Comparison of ENCODE assay signal across 9 cellular contexts in genomic region chr3:186362409-186362757, GRCh38. TPM values are rescaled to one million over a fixed set of nuclear protein-coding genes. Genes with fewer than 3 reads are reported as not detected.
DNase-seq lines count a peak whose midpoint lies in the region; ATAC-seq and TF ChIP-seq lines count a peak whose summit lies in the region.
"Had no signal": no experiment of that assay in that cellular context is flagged by ENCODE, and none has a peak within 500 bp of the region (broad histone marks: within the 10 kb centered on the region; RNA-seq: fewer than 3 reads in every experiment).

No MANE protein-coding gene starts in this region.

- no peaks in the 10 kb centered on the region for H3K9me2 ChIP-seq in Loucy (replicated peaks; ENCODE audit: low read depth, low read length)

- no peaks in the 10 kb centered on the region for H3K9me3 Mint-ChIP-seq in nephron

- TF ChIP-seq CTCF in BE2C (IDR thresholded peaks at IDR 0.05; ENCODE audit: low read depth, low read length), result no peak
- TF ChIP-seq CTCF in Loucy (conservative IDR thresholded peaks at IDR 0.05; ENCODE audit: low read length), result no peak
- TF ChIP-seq CTCF in nephron (IDR thresholded peaks at IDR 0.05; ENCODE audit: unreplicated experiment in 3 of 3), result no peak

- H3K27me3 Mint-ChIP-seq in nephron (ENCODE audit: low read depth), result peaks cover 96% of the 10 kb centered on the region

- no peak overlapping the region for H3K9ac ChIP-seq in Loucy (ENCODE audit: low read depth, low read length, poor library complexity, severe bottlenecking)

- H3F3A ChIP-seq in Loucy (ENCODE audit: low read depth), result no peaks in the 10 kb centered on the region

- H3K4me3 ChIP-seq in BE2C (ENCODE audit: low read depth, low read length) (peak overlapping the region; percentile 61), Loucy (ENCODE audit: low read length, poor library complexity, severe bottlenecking) (peak overlapping the region; percentile 69)
- H3K4me3 ChIP-seq in effector memory CD4-positive, alpha-beta T cell (ENCODE audit: insufficient read depth, low read depth, low read length, poor library complexity, severe bottlenecking), result peak overlapping the region; percentile 22
- H3K4me3 ChIP-seq: PC-9 had no signal

- H3K4me3 Mint-ChIP-seq in nephron, result peak overlapping the region; percentile 65 to 72 (median 67)

- H3K4me1 Mint-ChIP-seq in nephron, result peaks cover 8% of the 10 kb centered on the region

- no peaks in the 10 kb centered on the region for H3K79me2 ChIP-seq in Loucy (ENCODE audit: insufficient read depth, low read length)

- H3K27ac ChIP-seq in effector memory CD4-positive, alpha-beta T cell (ENCODE audit: insufficient read depth, low read length, poor library complexity, severe bottlenecking), result no peak overlapping the region
- H3K27ac ChIP-seq: PC-9 had no signal

- H3K27me3 ChIP-seq in BE2C (peaks cover 21% of the 10 kb centered on the region), Loucy (ENCODE audit: insufficient read depth, low read length, poor library complexity, severe bottlenecking) (peaks cover 33% of the 10 kb centered on the region)
- H3K27me3 ChIP-seq in effector memory CD4-positive, alpha-beta T cell (replicated peaks; ENCODE audit: control insufficient read depth, insufficient read depth, low read length, poor library complexity, severe bottlenecking), result peaks cover 11% of the 10 kb centered on the region

- H2AFZ ChIP-seq in Loucy (ENCODE audit: low read length), result peak overlapping the region; percentile 85
- H2AFZ ChIP-seq: PC-9 had no signal

- H3K9me3 ChIP-seq in BE2C, result no peaks in the 10 kb centered on the region
- H3K9me3 ChIP-seq in Loucy (ENCODE audit: insufficient read depth, low read depth, low read length), result no peaks in the 10 kb centered on the region
- H3K9me3 ChIP-seq in effector memory CD4-positive, alpha-beta T cell (ENCODE audit: control insufficient read depth, low read length), result no peaks in the 10 kb centered on the region

- H3K27ac Mint-ChIP-seq in nephron, result no peak overlapping the region

- no peak for DNase-seq in BE2C
- DNase-seq in effector memory CD4-positive, alpha-beta T cell, result no peak
- no peak for DNase-seq in SHP77 (lab: John Stamatoyannopoulos, UW)
- DNase-seq: PC-9 had no signal

- no peak for ATAC-seq in HG02610 (IDR thresholded peaks at IDR 0.05; ENCODE audit: unreplicated experiment)
- no peak for ATAC-seq in HG02623 (IDR thresholded peaks at IDR 0.05; ENCODE audit: unreplicated experiment)
- ATAC-seq in HG03442 (IDR thresholded peaks at IDR 0.05; ENCODE audit: unreplicated experiment), result no peak

- H3K36me3 ChIP-seq in BE2C, result no peaks in the 10 kb centered on the region
- H3K36me3 ChIP-seq in Loucy (ENCODE audit: insufficient read depth, low read length), result no peaks in the 10 kb centered on the region
- H3K36me3 ChIP-seq in effector memory CD4-positive, alpha-beta T cell (ENCODE audit: control insufficient read depth, insufficient read depth, low read length), result no peaks in the 10 kb centered on the region

- no peaks in the 10 kb centered on the region for H3K36me3 Mint-ChIP-seq in nephron (ENCODE audit: low read depth)

- no peaks in the 10 kb centered on the region for H4K20me1 ChIP-seq in Loucy (ENCODE audit: insufficient read depth, low read length, poor library complexity, severe bottlenecking)

- H3K4me1 ChIP-seq in BE2C (no peaks in the 10 kb centered on the region; the same call in 1 of the 2 replicates), Loucy (ENCODE audit: insufficient read depth, low read length, poor library complexity, severe bottlenecking) (no peaks in the 10 kb centered on the region)
- H3K4me1 ChIP-seq in effector memory CD4-positive, alpha-beta T cell (ENCODE audit: control insufficient read depth, insufficient read depth, low read length, poor library complexity, severe bottlenecking), result peaks cover 6% of the 10 kb centered on the region

- H3K4me2 ChIP-seq in Loucy (ENCODE audit: low read depth, low read length, poor library complexity, severe bottlenecking), result peak overlapping the region; percentile 88
- H3K4me2 ChIP-seq: PC-9 had no signal

RNA-seq across cellular contexts. Expression of gene DGKG, which starts 0.3 kb away (rescaled TPM):
- polyA plus RNA-seq in BE2C (2012; ENCODE audit: insufficient read depth, insufficient read length, low read depth), result 4.5 TPM
